ENCODE assay signal across 8 cellular contexts in the genomic region with DNA sequence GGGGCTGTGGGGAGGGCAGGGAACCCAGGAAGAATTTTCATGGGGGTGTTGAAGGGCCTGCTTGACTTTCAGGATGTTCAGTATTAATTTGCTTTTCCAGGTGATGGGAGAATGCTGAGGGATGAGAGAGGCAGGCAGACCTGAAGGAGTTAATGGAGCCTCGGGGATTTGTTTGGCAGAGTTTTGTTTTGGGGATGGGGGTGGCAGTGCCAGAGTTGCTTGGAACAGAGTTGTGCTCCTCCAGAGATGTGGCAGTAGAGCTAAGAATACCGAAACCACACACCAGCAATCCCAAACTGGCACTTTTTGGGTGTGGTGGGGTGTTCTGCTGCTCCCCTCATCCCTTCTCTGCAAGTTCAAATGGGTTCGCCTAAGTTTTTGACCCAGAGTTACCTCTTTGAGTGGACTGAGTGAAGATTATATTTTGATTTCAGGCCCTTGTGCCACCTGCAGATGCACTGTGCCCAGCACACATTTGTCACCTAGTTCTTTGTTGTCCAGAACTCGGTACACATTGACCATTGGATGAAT. TPM values are rescaled to one million over a fixed set of nuclear protein-coding genes. Genes with fewer than 3 reads are reported as not detected.
DNase-seq lines count a peak whose midpoint lies in the region; ATAC-seq and TF ChIP-seq lines count a peak whose summit lies in the region.
"Had no signal": no experiment of that assay in that cellular context is flagged by ENCODE, and none has a peak within 500 bp of the region (broad histone marks: within the 10 kb centered on the region; RNA-seq: fewer than 3 reads in every experiment).

No MANE protein-coding gene starts in this region.

- CTCF ChIA-PET in HEK293 (lab: Yijun Ruan, JAX) = interaction anchor here (0.7 kb wide), 1 partner anchor 155 kb away, joined by 3 read pairs; no protein-coding TSS in a partner anchor

- no peak overlapping the region for H3K27ac Mint-ChIP-seq in activated naive CD8-positive, alpha-beta T cell treated with anti-CD3 and anti-CD28 coated beads, Interleukin-2, amount 10 ng/mL, durations not matched to agents 7 days and 5 days

- H3K27ac ChIP-seq in HEK293 (ENCODE audit: extremely low read depth, low read depth, low read length) = peak overlapping the region; percentile 95; the same call in 1 of the 2 replicates
- H3K27ac ChIP-seq in iPS-18a (ENCODE audit: low read length) = no peak overlapping the region
- peak overlapping the region; percentile 95 for H3K27ac ChIP-seq in smooth muscle cell (ENCODE audit: low read depth)

- H3K4me1 ChIP-seq in HEK293 (ENCODE audit: control insufficient read depth, insufficient read depth, low read length) = peaks cover 4% of the 10 kb centered on the region; the same call in 1 of the 2 replicates
- H3K4me1 ChIP-seq in iPS-18a (ENCODE audit: control insufficient read depth, low read depth, low read length) = peaks cover 38% of the 10 kb centered on the region
- peaks cover 41% of the 10 kb centered on the region for H3K4me1 ChIP-seq in smooth muscle cell (ENCODE audit: low read depth)

- no peaks in the 10 kb centered on the region for H4K20me1 ChIP-seq in smooth muscle cell (ENCODE audit: low read depth)

- WGBS in smooth muscle cell (ENCODE audit: low lambda C conversion rate) = 50% methylated on average over 4 of the region's 4 CpGs

- H3K36me3 ChIP-seq in HEK293 (ENCODE audit: control insufficient read depth in 2 of 2, insufficient read depth in 1 of 2, low read length in 2 of 2) = peaks cover 0 to 18% of the 10 kb centered on the region in 2 experiments; a peak in 2 of 3 replicates
- H3K36me3 ChIP-seq in iPS-18a (ENCODE audit: control insufficient read depth, low read depth, low read length) = peaks cover 6% of the 10 kb centered on the region
- no peaks in the 10 kb centered on the region for H3K36me3 ChIP-seq in smooth muscle cell (ENCODE audit: low read depth)

- peaks cover 1% of the 10 kb centered on the region for H3K36me3 Mint-ChIP-seq in activated naive CD8-positive, alpha-beta T cell treated with anti-CD3 and anti-CD28 coated beads, Interleukin-2, amount 10 ng/mL, durations not matched to agents 7 days and 5 days

- ATAC-seq in activated naive CD8-positive, alpha-beta T cell treated with anti-CD3 and anti-CD28 coated beads, Interleukin-2, amount 10 ng/mL, durations not matched to agents 7 days and 5 days (ENCODE audit: low read depth) = no peak
- ATAC-seq in HG03196 (IDR thresholded peaks at IDR 0.05; ENCODE audit: unreplicated experiment) (no peak), GM21526 (IDR thresholded peaks at IDR 0.05; ENCODE audit: low FRiP score, unreplicated experiment) (no peak)

- H3F3A ChIP-seq in smooth muscle cell (ENCODE audit: low read depth) = peaks cover 5% of the 10 kb centered on the region

- TF ChIP-seq CTCF in HEK293 (tag by site-specific recombination; IDR thresholded peaks at IDR 0.05) (no peak), smooth muscle cell (IDR thresholded peaks at IDR 0.05; ENCODE audit: borderline replicate concordance, insufficient read depth, poor library complexity, severe bottlenecking) (no peak)

- H3K27me3 Mint-ChIP-seq in activated naive CD8-positive, alpha-beta T cell treated with anti-CD3 and anti-CD28 coated beads, Interleukin-2, amount 10 ng/mL, durations not matched to agents 7 days and 5 days = peaks cover 76% of the 10 kb centered on the region

- H3K79me2 ChIP-seq in smooth muscle cell (ENCODE audit: low read depth) = peaks cover 29% of the 10 kb centered on the region

- no peak for DNase-seq in activated naive CD8-positive, alpha-beta T cell treated with anti-CD3 and anti-CD28 coated beads, Interleukin-2, amount 10 ng/mL, durations not matched to agents 7 days and 5 days
- DNase-seq in smooth muscle cell (lab: John Stamatoyannopoulos, UW; ENCODE audit: unreplicated experiment) (no peak), nucleus accumbens (lab: John Stamatoyannopoulos, UW) (no peak)
- DNase-seq: stimulated activated CD4-positive, alpha-beta T cell treated with anti-CD3 and anti-CD28 coated beads, Interleukin-2, amount 100 ng/mL, for 48 hours had no signal

- peaks cover 10% of the 10 kb centered on the region for H3K4me1 Mint-ChIP-seq in activated naive CD8-positive, alpha-beta T cell treated with anti-CD3 and anti-CD28 coated beads, Interleukin-2, amount 10 ng/mL, durations not matched to agents 7 days and 5 days

- peak overlapping the region; percentile 82 for H3K4me3 ChIP-seq in HEK293 (ENCODE audit: low read depth, low read length)
- peak overlapping the region; percentile 85 for H3K4me3 ChIP-seq in iPS-18a (ENCODE audit: low read length)
- peak overlapping the region; percentile 89 for H3K4me3 ChIP-seq in smooth muscle cell

- peaks cover 19% of the 10 kb centered on the region for H3K27me3 ChIP-seq in iPS-18a (ENCODE audit: control insufficient read depth, insufficient read depth, low read length)
- H3K27me3 ChIP-seq in smooth muscle cell (ENCODE audit: low read depth) = no peaks in the 10 kb centered on the region

- H3K9me3 ChIP-seq in HEK293 (ENCODE audit: control insufficient read depth, insufficient read depth, low read depth, low read length) = no peaks in the 10 kb centered on the region
- H3K9me3 ChIP-seq in iPS-18a (ENCODE audit: control insufficient read depth, low read depth, low read length) = no peaks in the 10 kb centered on the region
- H3K9me3 ChIP-seq in smooth muscle cell (replicated peaks; ENCODE audit: low read depth) = no peaks in the 10 kb centered on the region

- peak overlapping the region; percentile 94 for H2AFZ ChIP-seq in smooth muscle cell (ENCODE audit: low read depth)

- no peaks in the 10 kb centered on the region for H3K9me3 Mint-ChIP-seq in activated naive CD8-positive, alpha-beta T cell treated with anti-CD3 and anti-CD28 coated beads, Interleukin-2, amount 10 ng/mL, durations not matched to agents 7 days and 5 days

- peak overlapping the region; percentile 80 for H3K4me3 Mint-ChIP-seq in activated naive CD8-positive, alpha-beta T cell treated with anti-CD3 and anti-CD28 coated beads, Interleukin-2, amount 10 ng/mL, durations not matched to agents 7 days and 5 days

- POLR2A ChIA-PET in HEK293 (lab: Yijun Ruan, JAX) = no interaction called here
- POLR2A ChIA-PET in activated naive CD8-positive, alpha-beta T cell treated with anti-CD3 and anti-CD28 coated beads, Interleukin-2, amount 10 ng/mL, durations not matched to agents 7 days and 5 days (lab: Charles Lee) = no interaction called here

- H3K9ac ChIP-seq in iPS-18a (ENCODE audit: low read length) (peak overlapping the region; percentile 51), smooth muscle cell (ENCODE audit: low read depth) (peak overlapping the region; percentile 97)

- peak overlapping the region; percentile 98 for H3K4me2 ChIP-seq in smooth muscle cell

TF ChIP-seq in HEK293, 187 proteins besides CTCF, POLR2A, EP300 and RAD21:
- TF ChIP-seq KLF1 (tag by site-specific recombination; IDR thresholded peaks at IDR 0.05) = no peak
- TF ChIP-seq PRDM10 (tag by site-specific recombination; IDR thresholded peaks at IDR 0.05) = peak; percentile 91

RNA-seq across cellular contexts. Expression of gene BOC, which starts 1.6 kb away (rescaled TPM):
- total RNA-seq in activated naive CD8-positive, alpha-beta T cell treated with anti-CD3 and anti-CD28 coated beads, Interleukin-2, amount 10 ng/mL, durations not matched to agents 7 days and 5 days = not detected
- total RNA-seq in smooth muscle cell = 16.7 and 19.5 TPM in 2 replicates
- polyA plus RNA-seq in smooth muscle cell = 31.2 and 31.4 TPM in 2 replicates

Comparison
In these comparisons a context has a peak if more than half of its experiments do, and no peak if none do; other contexts are left out.
1. RNA of gene BOC, which starts 1.6 kb away (total RNA-seq): 16.7 to 19.5 TPM in smooth muscle cell; not detected in activated naive CD8-positive, alpha-beta T cell treated with anti-CD3 and anti-CD28 coated beads, Interleukin-2, amount 10 ng/mL, durations not matched to agents 7 days and 5 days; every median in the first group is over 10 times any median in the second.
2. Peak in every context shown above with its lines, with median percentiles within 50 percentile points of each other: H3K4me3 ChIP-seq.